18 cellular contexts compared by ENCODE assay signal in the genomic region with DNA sequence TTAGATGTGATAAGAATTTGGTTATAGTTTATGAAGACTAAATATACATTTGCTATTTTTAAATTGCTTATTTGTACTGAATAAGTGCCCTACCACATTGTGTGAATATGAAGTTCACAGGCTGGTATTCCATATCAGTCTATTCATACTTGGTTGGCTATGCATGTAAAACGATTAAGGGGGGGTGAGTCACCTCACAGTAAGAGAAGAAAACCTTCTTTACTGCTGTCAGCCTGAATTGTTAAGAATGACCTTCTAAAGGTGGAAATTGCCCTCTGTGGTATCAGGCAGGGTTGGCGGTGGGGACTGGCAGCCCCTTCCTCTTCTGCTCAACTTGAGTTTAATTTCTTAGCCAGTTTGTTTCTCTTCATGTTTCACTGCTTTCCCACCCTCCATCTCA.
DNase-seq lines count a peak whose midpoint lies in the region; ATAC-seq, FAIRE-seq and TF ChIP-seq lines count a peak whose summit lies in the region.
"Had no signal": no experiment of that assay in that cellular context is flagged by ENCODE, and none has a peak within 500 bp of the region (broad histone marks: within the 10 kb centered on the region; RNA-seq: fewer than 3 reads in every experiment).

No MANE protein-coding gene starts in this region.

- H3K27ac Mint-ChIP-seq in osteocyte (ENCODE audit: unreplicated experiment) (peak overlapping the region; percentile 96), mesothelial cell of epicardium (no peak overlapping the region)
- H3K27ac Mint-ChIP-seq: activated naive CD8-positive, alpha-beta T cell; CD8-positive, alpha-beta memory T cell had no signal

- no peak for FAIRE-seq in kidney (lab: Jason Lieb, UNC)

- H3K27ac ChIP-seq in SJSA1 (peak overlapping the region; percentile 99), kidney (ENCODE audit: low read depth in 2 of 2, low read length in 2 of 2) (peak overlapping the region in 1 of 2 donors; percentile 43)

- H3K36me3 Mint-ChIP-seq in osteocyte (ENCODE audit: unreplicated experiment), result peaks cover 2% of the 10 kb centered on the region
- peaks cover 13% of the 10 kb centered on the region for H3K36me3 Mint-ChIP-seq in mesothelial cell of epicardium
- H3K36me3 Mint-ChIP-seq: activated naive CD8-positive, alpha-beta T cell had no signal

- H3K9me3 ChIP-seq in SJSA1 (replicated peaks) (peaks cover 8% of the 10 kb centered on the region), kidney (ENCODE audit: control insufficient read depth in 1 of 2, low read length in 2 of 2) (peaks cover 0 to 12% of the 10 kb centered on the region in 2 donors)

- peaks cover 27% of the 10 kb centered on the region for H3K4me1 Mint-ChIP-seq in osteocyte (ENCODE audit: unreplicated experiment)
- no peaks in the 10 kb centered on the region for H3K4me1 Mint-ChIP-seq in mesothelial cell of epicardium
- H3K4me1 Mint-ChIP-seq: CD8-positive, alpha-beta memory T cell had no signal

- no peaks in the 10 kb centered on the region for H3K27me3 ChIP-seq in SJSA1 (replicated peaks)

- H3K4me3 ChIP-seq in SJSA1 (no peak overlapping the region), epithelial cell of proximal tubule (ENCODE audit: low read depth, low read length) (no peak overlapping the region), kidney (ENCODE audit: low read length in 2 of 2) (no peak overlapping the region)

- H3K4me1 ChIP-seq in SJSA1 (replicated peaks), result peaks cover 29% of the 10 kb centered on the region
- H3K4me1 ChIP-seq in kidney (ENCODE audit: control insufficient read depth in 1 of 2, insufficient read depth in 1 of 2, low read depth in 1 of 2, low read length in 2 of 2), result no peaks in the 10 kb centered on the region

- H3K27me3 Mint-ChIP-seq in osteocyte (ENCODE audit: unreplicated experiment), result no peaks in the 10 kb centered on the region
- no peaks in the 10 kb centered on the region for H3K27me3 Mint-ChIP-seq in mesothelial cell of epicardium (ENCODE audit: low read depth)
- H3K27me3 Mint-ChIP-seq: activated naive CD8-positive, alpha-beta T cell; CD8-positive, alpha-beta memory T cell had no signal

- H3K9me3 Mint-ChIP-seq in osteocyte (ENCODE audit: unreplicated experiment), result peaks cover 4% of the 10 kb centered on the region
- H3K9me3 Mint-ChIP-seq in mesothelial cell of epicardium, result peaks cover 37% of the 10 kb centered on the region

- H3K9ac ChIP-seq in kidney (ENCODE audit: low read length in 2 of 2), result no peak overlapping the region

- H3K4me3 Mint-ChIP-seq in osteocyte (ENCODE audit: unreplicated experiment) (peak overlapping the region; percentile 8), mesothelial cell of epicardium (no peak overlapping the region)
- H3K4me3 Mint-ChIP-seq: activated naive CD8-positive, alpha-beta T cell; CD8-positive, alpha-beta memory T cell had no signal

- TF ChIP-seq CTCF in epithelial cell of proximal tubule (conservative IDR thresholded peaks at IDR 0.05; ENCODE audit: low read depth, low read length) (no peak), osteocyte (IDR thresholded peaks at IDR 0.05) (no peak), kidney (IDR thresholded peaks at IDR 0.05; ENCODE audit: borderline replicate concordance, extremely low read depth, insufficient read depth) (no peak), mesothelial cell of epicardium (IDR thresholded peaks at IDR 0.05; ENCODE audit: unreplicated experiment) (no peak)

- ATAC-seq in GM21529 (IDR thresholded peaks at IDR 0.05; ENCODE audit: unreplicated experiment), result no peak
- ATAC-seq: Right ventricle myocardium inferior had no signal

- DNase-seq in EL (peak; percentile 81), SJSA1 (ENCODE audit: low read depth in 1 of 2, low spot score in 2 of 2) (peak in 1 of 2 experiments; percentile 84), epithelial cell of proximal tubule (ENCODE audit: low read depth) (peak; percentile 66), osteocyte (ENCODE audit: extremely low spot score, unreplicated experiment) (no peak), G401 (ENCODE audit: low spot score) (no peak), kidney (no peak), mesothelial cell of epicardium (ENCODE audit: low spot score in 2 of 2, unreplicated experiment in 2 of 2) (no peak)
- DNase-seq: CD8-positive, alpha-beta memory T cell; hippocampal formation; mesendoderm; NCI-H1048; NCI-H524; posterior cingulate gyrus; stimulated activated CD4-positive, alpha-beta T cell treated with anti-CD3 and anti-CD28 coated beads, Interleukin-2, amount 100 ng/mL, for 48 hours; stimulated activated naive CD4-positive, alpha-beta T cell had no signal

- intact Hi-C loops in kidney (cut with DNase I), result no loop called here

- in situ Hi-C loops in G401 (cut with HindIII; ENCODE audit: low sequenced_read_pairs), result no loop called here

- H3K36me3 ChIP-seq in SJSA1, result no peaks in the 10 kb centered on the region
- H3K36me3 ChIP-seq in kidney (ENCODE audit: control insufficient read depth in 1 of 2, insufficient read depth in 2 of 2, low read length in 2 of 2), result no peaks in the 10 kb centered on the region

Comparison
In these comparisons a context has a peak if more than half of its experiments do, and no peak if none do; other contexts are left out.
1. DNase-seq: peak in EL (single experiment) and epithelial cell of proximal tubule (single experiment); none in osteocyte (single experiment), G401 (single experiment), kidney (single experiment) and mesothelial cell of epicardium (0 of 2).